ENCODE assay signal across 26 cellular contexts in the genomic region with DNA sequence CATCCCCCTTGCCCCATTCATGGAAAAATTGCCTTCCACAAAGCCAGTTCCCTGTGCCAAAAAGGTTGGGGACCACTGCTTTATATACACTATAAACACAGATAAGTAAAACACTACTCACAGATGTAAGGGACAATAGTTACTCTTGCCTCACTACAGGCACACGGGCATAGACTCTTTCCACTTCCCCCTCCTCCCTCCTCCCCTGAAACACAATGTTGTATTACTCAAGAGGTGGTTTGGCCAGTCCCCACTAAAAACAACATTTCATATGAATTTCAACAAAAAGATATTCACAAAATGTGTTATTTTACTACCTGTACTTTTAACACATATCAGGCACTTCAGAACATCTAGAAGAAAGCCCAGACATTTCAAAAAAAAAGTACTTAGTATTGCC. TPM values are rescaled to one million over a fixed set of nuclear protein-coding genes. Genes with fewer than 3 reads are reported as not detected.
DNase-seq lines count a peak whose midpoint lies in the region; ATAC-seq lines count a peak whose summit lies in the region.
"Had no signal": no experiment of that assay in that cellular context is flagged by ENCODE, and none has a peak within 500 bp of the region (broad histone marks: within the 10 kb centered on the region; RNA-seq: fewer than 3 reads in every experiment).

No MANE protein-coding gene starts in this region.

- POLR2A ChIA-PET in activated CD4-positive, alpha-beta T cell treated with anti-CD3 and anti-CD28 coated beads for 36 hours (lab: Charles Lee), result no interaction called here

- H3K9me3 Mint-ChIP-seq in activated CD4-positive, alpha-beta T cell treated with anti-CD3 and anti-CD28 coated beads for 36 hours (ENCODE audit: low read depth), result peaks cover 5% of the 10 kb centered on the region
- H3K9me3 Mint-ChIP-seq: activated CD4-positive, alpha-beta memory T cell treated with anti-CD3 and anti-CD28 coated beads for 36 hours; effector memory CD8-positive, alpha-beta T cell had no signal

- H3K4me1 Mint-ChIP-seq in activated CD4-positive, alpha-beta T cell treated with anti-CD3 and anti-CD28 coated beads for 36 hours, result no peaks in the 10 kb centered on the region
- H3K4me1 Mint-ChIP-seq: activated B cell treated with CpG ODN at 0.5 μM for 24 hours; stimulated activated naive CD8-positive, alpha-beta T cell treated with anti-CD3 and anti-CD28 coated beads, Interleukin-15, amount 100 ng/mL, for 72 hours had no signal

- H3K27me3 Mint-ChIP-seq in activated CD4-positive, alpha-beta T cell treated with anti-CD3 and anti-CD28 coated beads for 36 hours, result no peaks in the 10 kb centered on the region
- H3K27me3 Mint-ChIP-seq: activated B cell treated with CpG ODN at 0.5 μM for 24 hours; activated CD4-positive, alpha-beta memory T cell treated with anti-CD3 and anti-CD28 coated beads for 36 hours; activated naive CD8-positive, alpha-beta T cell; effector memory CD8-positive, alpha-beta T cell; stimulated activated naive CD8-positive, alpha-beta T cell treated with anti-CD3 and anti-CD28 coated beads, Interleukin-15, amount 100 ng/mL, for 72 hours had no signal

- peaks cover 57% of the 10 kb centered on the region for H3K36me3 Mint-ChIP-seq in activated CD4-positive, alpha-beta T cell treated with anti-CD3 and anti-CD28 coated beads for 36 hours (ENCODE audit: low read depth)
- H3K36me3 Mint-ChIP-seq: neural progenitor cell had no signal

- no peak for ATAC-seq in activated CD4-positive, alpha-beta T cell treated with anti-CD3 and anti-CD28 coated beads for 36 hours
- ATAC-seq: body of pancreas; effector memory CD8-positive, alpha-beta T cell; lower lobe of right lung; stimulated activated naive CD8-positive, alpha-beta T cell treated with anti-CD3 and anti-CD28 coated beads, Interleukin-15, amount 100 ng/mL, for 72 hours had no signal

- CTCF ChIA-PET in activated CD4-positive, alpha-beta T cell treated with anti-CD3 and anti-CD28 coated beads for 36 hours (lab: Charles Lee), result no interaction called here

- no peak overlapping the region for H3K27ac Mint-ChIP-seq in activated CD4-positive, alpha-beta T cell treated with anti-CD3 and anti-CD28 coated beads for 36 hours
- H3K27ac Mint-ChIP-seq: activated B cell treated with CpG ODN at 0.5 μM for 24 hours; activated CD4-positive, alpha-beta memory T cell treated with anti-CD3 and anti-CD28 coated beads for 36 hours; activated naive CD8-positive, alpha-beta T cell; activated T-helper 2 cell treated with anti-CD3 and anti-CD28 coated beads, Interferon-gamma antibody, Interleukin-2, Interleukin-4, amounts not matched to agents 10 μg/mL and 5 μg/mL and 100 μg/mL, durations not matched to agents 14 hours and 24 hours and 36 hours; effector memory CD8-positive, alpha-beta T cell; neural progenitor cell; stimulated activated naive CD8-positive, alpha-beta T cell treated with anti-CD3 and anti-CD28 coated beads, Interleukin-15, amount 100 ng/mL, for 72 hours had no signal

- intact Hi-C loops in activated CD4-positive, alpha-beta T cell treated with anti-CD3 and anti-CD28 coated beads for 36 hours (cut with DNase I, micrococcal nuclease), result no loop called here

- DNase-seq in AML-193 (lab: John Stamatoyannopoulos, UW), result peak; percentile 20 to 38
- DNase-seq in MV-4-11 (lab: John Stamatoyannopoulos, UW), result peak; percentile 71
- peak; percentile 36 for DNase-seq in astrocyte of the hippocampus (ENCODE audit: low read depth, low spot score)
- DNase-seq in iris pigment epithelial cell (ENCODE audit: low read depth), result peak; percentile 81
- DNase-seq in NCI-H446 (lab: John Stamatoyannopoulos, UW), result no peak
- no peak for DNase-seq in kidney tubule cell (ENCODE audit: low spot score)
- DNase-seq in effector CD8-positive, alpha-beta T cell (lab: John Stamatoyannopoulos, UW), result no peak
- DNase-seq in activated CD4-positive, alpha-beta T cell treated with anti-CD3 and anti-CD28 coated beads for 36 hours, result no peak
- DNase-seq: activated B cell treated with CpG ODN at 0.5 μM for 24 hours; activated CD4-positive, alpha-beta memory T cell treated with anti-CD3 and anti-CD28 coated beads for 36 hours; body of pancreas; effector memory CD8-positive, alpha-beta T cell; GF-D8; Karpas-422; kidney; lower lobe of right lung; NCI-H1105; NCI-H2029; NCI-H69; posterior cingulate gyrus; sigmoid colon; stimulated activated naive CD8-positive, alpha-beta T cell treated with anti-CD3 and anti-CD28 coated beads, Interleukin-15, amount 100 ng/mL, for 72 hours; tibial artery had no signal

- no peak overlapping the region for H3K4me3 Mint-ChIP-seq in activated CD4-positive, alpha-beta T cell treated with anti-CD3 and anti-CD28 coated beads for 36 hours
- H3K4me3 Mint-ChIP-seq: activated B cell treated with CpG ODN at 0.5 μM for 24 hours; activated CD4-positive, alpha-beta memory T cell treated with anti-CD3 and anti-CD28 coated beads for 36 hours; activated naive CD8-positive, alpha-beta T cell; effector memory CD8-positive, alpha-beta T cell; neural progenitor cell; stimulated activated naive CD8-positive, alpha-beta T cell treated with anti-CD3 and anti-CD28 coated beads, Interleukin-15, amount 100 ng/mL, for 72 hours had no signal

RNA-seq across cellular contexts. Expression of a gene that starts 45.1 kb away (rescaled TPM):
- 10 to 100 TPM; 30.7 to 32.0 TPM for total RNA-seq in activated CD4-positive, alpha-beta T cell treated with anti-CD3 and anti-CD28 coated beads for 36 hours

Comparison
In these comparisons a context has a peak if more than half of its experiments do, and no peak if none do; other contexts are left out.
1. DNase-seq: peak in AML-193 (2 of 2), MV-4-11 (single experiment), astrocyte of the hippocampus (single experiment) and iris pigment epithelial cell (single experiment); none in NCI-H446 (0 of 2), kidney tubule cell (single experiment), effector CD8-positive, alpha-beta T cell (single experiment) and activated CD4-positive, alpha-beta T cell treated with anti-CD3 and anti-CD28 coated beads for 36 hours (single experiment).